Comparison of ENCODE assay signal across 1 cellular context in genomic region chr17:49633762-49634486, GRCh38.
TF ChIP-seq lines count a peak whose summit lies in the region.

No MANE protein-coding gene starts in this region.

TF ChIP-seq in HEK293, 187 proteins besides CTCF, POLR2A, EP300 and RAD21 (continued from another document):
- no peak for TF ChIP-seq ZNF398 (tag by site-specific recombination; IDR thresholded peaks at IDR 0.05)
- no peak for TF ChIP-seq ZNF585B (tag by site-specific recombination; IDR thresholded peaks at IDR 0.05)
- no peak for TF ChIP-seq ZNF654 (tag by site-specific recombination; IDR thresholded peaks at IDR 0.05; ENCODE audit: low read depth)
- TF ChIP-seq ZNF416 (tag by site-specific recombination; IDR thresholded peaks at IDR 0.05): no peak
- no peak for TF ChIP-seq ZNF600 (tag by site-specific recombination; IDR thresholded peaks at IDR 0.05)
- no peak for TF ChIP-seq ZNF558 (tag by site-specific recombination; IDR thresholded peaks at IDR 0.05)
- TF ChIP-seq ZSCAN18 (tag by site-specific recombination; IDR thresholded peaks at IDR 0.05): no peak
- no peak for TF ChIP-seq ZNF658 (tag by site-specific recombination; IDR thresholded peaks at IDR 0.05)
- no peak for TF ChIP-seq ZNF26 (tag by site-specific recombination; IDR thresholded peaks at IDR 0.05)
- 0 out of 2 replicates have a peak, but pooled peaks have one; percentile 25 for TF ChIP-seq FEZF1 (tag by site-specific recombination; IDR thresholded peaks at IDR 0.05)
- TF ChIP-seq ZNF449 (tag by site-specific recombination; IDR thresholded peaks at IDR 0.05): no peak
- TF ChIP-seq ZNF155 (tag by site-specific recombination; IDR thresholded peaks at IDR 0.05): no peak
- TF ChIP-seq ZNF670 (tag by site-specific recombination; IDR thresholded peaks at IDR 0.05; ENCODE audit: low read depth): no peak
- no peak for TF ChIP-seq YY2 (tag by site-specific recombination; IDR thresholded peaks at IDR 0.05)
- TF ChIP-seq PRDM6 (tag by site-specific recombination; IDR thresholded peaks at IDR 0.05): peak; percentile 67
TF ChIP-seq in HEK293: peak in this region for 2.
